19 cellular contexts compared by ENCODE assay signal in the genomic region with DNA sequence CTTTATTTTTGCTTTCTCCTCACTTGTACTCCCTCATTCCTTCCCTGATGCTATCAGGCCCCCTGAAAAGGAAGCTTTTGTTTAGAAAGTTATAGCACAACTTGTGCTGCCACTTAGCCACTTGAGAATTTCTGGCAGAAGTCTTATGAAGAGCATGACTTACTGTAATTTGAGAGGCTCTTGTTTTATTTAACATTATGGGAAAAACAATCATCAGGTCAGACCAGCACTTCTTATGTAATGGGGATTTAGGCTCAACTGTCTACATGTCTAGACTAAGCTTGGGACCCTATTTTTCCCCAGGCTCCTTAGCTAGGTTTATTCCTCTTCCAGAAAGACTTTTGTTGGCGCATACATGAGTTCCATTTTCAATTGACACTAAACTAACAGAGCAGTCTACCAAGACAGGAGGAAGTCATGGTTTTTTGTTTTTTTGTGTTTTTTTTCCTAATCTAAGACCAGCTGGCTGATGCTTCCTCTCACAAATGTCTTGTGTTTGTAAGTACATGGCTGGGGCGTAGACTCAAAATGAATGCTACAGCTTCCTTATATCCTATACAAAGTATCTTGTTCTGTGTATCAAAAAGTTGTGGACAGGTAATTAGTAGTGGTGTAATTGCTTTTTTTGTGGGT. TPM values are rescaled to one million over a fixed set of nuclear protein-coding genes. Genes with fewer than 3 reads are reported as not detected.
DNase-seq lines count a peak whose midpoint lies in the region; ATAC-seq lines count a peak whose summit lies in the region.
"Had no signal": no experiment of that assay in that cellular context is flagged by ENCODE, and none has a peak within 500 bp of the region (broad histone marks: within the 10 kb centered on the region; RNA-seq: fewer than 3 reads in every experiment).

No MANE protein-coding gene starts in this region.

- H3K9me3 ChIP-seq in BLaER1 (peaks cover 50% of the 10 kb centered on the region), mesenchymal stem cell (ENCODE audit: control insufficient read depth, low read length) (peaks cover 47% of the 10 kb centered on the region), right cardiac atrium (ENCODE audit: control insufficient read depth, low read length) (peaks cover 5% of the 10 kb centered on the region)

- H3K18ac ChIP-seq in mesenchymal stem cell (ENCODE audit: low read depth in 1 of 2, low read length in 2 of 2) = no peak overlapping the region

- H3K27me3 ChIP-seq in BLaER1 (no peaks in the 10 kb centered on the region), mesenchymal stem cell (ENCODE audit: control insufficient read depth in 1 of 2, insufficient read depth in 1 of 2, low read length in 2 of 2) (no peaks in the 10 kb centered on the region), right cardiac atrium (ENCODE audit: control insufficient read depth, insufficient read depth) (no peaks in the 10 kb centered on the region)
- H3K27me3 ChIP-seq: ascending aorta, MG63, SJSA1 had no signal

- peaks cover 8% of the 10 kb centered on the region for H3K36me3 Mint-ChIP-seq in dendritic cell treated with granulocyte-macrophage colony-stimulating factor and Interleukin-4, amounts not matched to agents 40 ng/mL and 50 ng/mL, for 4 days (ENCODE audit: low read depth)

- DNase-seq in LHCN-M2 (ENCODE audit: low read depth) = peak; percentile 66
- DNase-seq in mesenchymal stem cell = peak; percentile 77
- DNase-seq in stimulated activated naive CD8-positive, alpha-beta T cell treated with anti-CD3 and anti-CD28 coated beads, Interleukin-15, Interleukin-2, amounts not matched to agents 100 U/mL and 50 U/mL, for 24 hours = no peak
- no peak for DNase-seq in right cardiac atrium
- no peak for DNase-seq in activated CD4-positive, alpha-beta T cell treated with anti-CD3 and anti-CD28 coated beads, Interleukin-2, amount 50 U/mL, for 4 hours
- DNase-seq: ACHN, Caco-2, foreskin melanocyte, GOT3, MG63, NCI-H187 treated with DMSO at 0.1 percent for 48 hours, NCI-H526 treated with DMSO at 0.1 percent for 48 hours had no signal

- H2AFZ ChIP-seq in mesenchymal stem cell (ENCODE audit: low read depth, low read length) = no peak overlapping the region

- no peak overlapping the region for H3K23ac ChIP-seq in mesenchymal stem cell (ENCODE audit: low read length in 2 of 2)

- no peak overlapping the region for H2BK12ac ChIP-seq in mesenchymal stem cell (ENCODE audit: low read length in 2 of 2)

- no peak overlapping the region for H3K4ac ChIP-seq in mesenchymal stem cell (ENCODE audit: low read depth in 1 of 2, low read length in 2 of 2)

- peak overlapping the region; percentile 54 for H3K27ac Mint-ChIP-seq in dendritic cell treated with granulocyte-macrophage colony-stimulating factor and Interleukin-4, amounts not matched to agents 40 ng/mL and 50 ng/mL, for 4 days
- H3K27ac Mint-ChIP-seq: stimulated activated naive CD8-positive, alpha-beta T cell treated with anti-CD3 and anti-CD28 coated beads, Interleukin-15, Interleukin-2, amounts not matched to agents 100 ng/mL and 50 ng/mL, for 24 hours had no signal

- no peak overlapping the region for H2BK5ac ChIP-seq in mesenchymal stem cell (ENCODE audit: low read depth, low read length, poor library complexity, severe bottlenecking)

- H3K4me1 ChIP-seq in BLaER1 (peaks cover 15% of the 10 kb centered on the region; the same call in 1 of the 2 replicates), mesenchymal stem cell (ENCODE audit: control insufficient read depth, insufficient read depth, low read depth, low read length) (no peaks in the 10 kb centered on the region), right cardiac atrium (ENCODE audit: control insufficient read depth, insufficient read depth, low read length) (no peaks in the 10 kb centered on the region)
- H3K4me1 ChIP-seq: ascending aorta, Caco-2, SJSA1 had no signal

- no peaks in the 10 kb centered on the region for H3K27me3 Mint-ChIP-seq in dendritic cell treated with granulocyte-macrophage colony-stimulating factor and Interleukin-4, amounts not matched to agents 40 ng/mL and 50 ng/mL, for 4 days
- H3K27me3 Mint-ChIP-seq: stimulated activated naive CD8-positive, alpha-beta T cell treated with anti-CD3 and anti-CD28 coated beads, Interleukin-15, Interleukin-2, amounts not matched to agents 100 ng/mL and 50 ng/mL, for 24 hours had no signal

- no peak for ATAC-seq in stimulated activated naive CD8-positive, alpha-beta T cell treated with anti-CD3 and anti-CD28 coated beads, Interleukin-15, Interleukin-2, amounts not matched to agents 100 U/mL and 50 U/mL, for 24 hours
- ATAC-seq in right cardiac atrium (no peak), GM19463 (IDR thresholded peaks at IDR 0.05; ENCODE audit: unreplicated experiment) (no peak)
- ATAC-seq: left lobe of liver had no signal

- H3K4me3 ChIP-seq in BLaER1 (no peak overlapping the region), mesenchymal stem cell (ENCODE audit: insufficient read depth in 1 of 2, low read depth in 1 of 2, low read length in 2 of 2) (no peak overlapping the region), right cardiac atrium (ENCODE audit: low read length) (no peak overlapping the region)
- H3K4me3 ChIP-seq: ascending aorta, MG63, SJSA1 had no signal

- H3K4me2 ChIP-seq in BLaER1 (peak overlapping the region; percentile 18), mesenchymal stem cell (ENCODE audit: low read length, poor library complexity, severe bottlenecking) (no peak overlapping the region)

- no peak overlapping the region for H4K8ac ChIP-seq in mesenchymal stem cell (ENCODE audit: low read length)

- no peak overlapping the region for H3K4me3 Mint-ChIP-seq in dendritic cell treated with granulocyte-macrophage colony-stimulating factor and Interleukin-4, amounts not matched to agents 40 ng/mL and 50 ng/mL, for 4 days
- H3K4me3 Mint-ChIP-seq: stimulated activated naive CD8-positive, alpha-beta T cell treated with anti-CD3 and anti-CD28 coated beads, Interleukin-15, Interleukin-2, amounts not matched to agents 100 ng/mL and 50 ng/mL, for 24 hours had no signal

- H2BK120ac ChIP-seq in mesenchymal stem cell (ENCODE audit: low read depth, low read length) = no peak overlapping the region

- no peaks in the 10 kb centered on the region for H3K79me1 ChIP-seq in mesenchymal stem cell (replicated peaks; ENCODE audit: low read length, poor library complexity, severe bottlenecking)

- peaks cover 50% of the 10 kb centered on the region for H3K9me3 Mint-ChIP-seq in dendritic cell treated with granulocyte-macrophage colony-stimulating factor and Interleukin-4, amounts not matched to agents 40 ng/mL and 50 ng/mL, for 4 days

- no peak overlapping the region for H3K14ac ChIP-seq in mesenchymal stem cell (ENCODE audit: low read length in 2 of 2)

- no peak overlapping the region for H2BK15ac ChIP-seq in mesenchymal stem cell (ENCODE audit: low read depth, poor library complexity, severe bottlenecking)

- intact Hi-C loops in dendritic cell treated with granulocyte-macrophage colony-stimulating factor and Interleukin-4, amounts not matched to agents 40 ng/mL and 50 ng/mL, for 4 days (cut with micrococcal nuclease) = no loop called here
- intact Hi-C loops in right cardiac atrium (cut with DNase I) = no loop called here

- no peaks in the 10 kb centered on the region for H4K20me1 ChIP-seq in BLaER1

- H2AK5ac ChIP-seq in mesenchymal stem cell (ENCODE audit: low read length, severe bottlenecking) = no peak overlapping the region

- H4K91ac ChIP-seq in mesenchymal stem cell (ENCODE audit: low read length) = no peak overlapping the region

- H3K36me3 ChIP-seq in BLaER1 (no peaks in the 10 kb centered on the region), mesenchymal stem cell (ENCODE audit: control insufficient read depth in 1 of 2, insufficient read depth in 2 of 2, low read depth in 1 of 2, low read length in 2 of 2) (no peaks in the 10 kb centered on the region)
- H3K36me3 ChIP-seq: ascending aorta, MG63, SJSA1 had no signal

- H3K9ac ChIP-seq in BLaER1 (no peak overlapping the region), mesenchymal stem cell (ENCODE audit: low read length) (no peak overlapping the region)

- peaks cover 9% of the 10 kb centered on the region for H3K4me1 Mint-ChIP-seq in dendritic cell treated with granulocyte-macrophage colony-stimulating factor and Interleukin-4, amounts not matched to agents 40 ng/mL and 50 ng/mL, for 4 days (ENCODE audit: low read depth)

- WGBS in mesenchymal stem cell = no CpG with 5 or more reads among the region's 2 CpGs
- 78% methylated on average over 2 of the region's 2 CpGs for WGBS in right cardiac atrium

- peak overlapping the region; percentile 4; the same call in 1 of the 2 replicates for H3K27ac ChIP-seq in BLaER1
- H3K27ac ChIP-seq in mesenchymal stem cell (ENCODE audit: low read length, poor library complexity, severe bottlenecking) = no peak overlapping the region
- H3K27ac ChIP-seq in right cardiac atrium (ENCODE audit: low read length) = no peak overlapping the region
- H3K27ac ChIP-seq: ascending aorta, SJSA1 had no signal

RNA-seq across cellular contexts. Expression of a gene that starts 31.5 kb away (rescaled TPM):
- 23.9 and 26.1 TPM in 2 replicates for total RNA-seq in LHCN-M2 (2014; rRNA removed)
- polyA plus RNA-seq in LHCN-M2 (2012) = 34.3 TPM
- polyA plus RNA-seq in mesenchymal stem cell (2013, experiment 1 of 2) = 37.8 TPM
- polyA plus RNA-seq in mesenchymal stem cell (2013, experiment 2 of 2) = 39.2 TPM
- 1 to 10 TPM in 3 of 4 donors, under 1 TPM in 1; 0.99 to 2.3 (median 1.7) TPM for total RNA-seq in right cardiac atrium
- polyA plus RNA-seq in right cardiac atrium = 1.3 TPM

Comparison
In these comparisons a context has a peak if more than half of its experiments do, and no peak if none do; other contexts are left out.
1. DNase-seq: peak in LHCN-M2 (single experiment) and mesenchymal stem cell (single experiment); none in stimulated activated naive CD8-positive, alpha-beta T cell treated with anti-CD3 and anti-CD28 coated beads, Interleukin-15, Interleukin-2, amounts not matched to agents 100 U/mL and 50 U/mL, for 24 hours (single experiment), right cardiac atrium (0 of 3) and activated CD4-positive, alpha-beta T cell treated with anti-CD3 and anti-CD28 coated beads, Interleukin-2, amount 50 U/mL, for 4 hours (0 of 2).